Comparison of ENCODE assay signal across 6 cellular contexts in the genomic region with DNA sequence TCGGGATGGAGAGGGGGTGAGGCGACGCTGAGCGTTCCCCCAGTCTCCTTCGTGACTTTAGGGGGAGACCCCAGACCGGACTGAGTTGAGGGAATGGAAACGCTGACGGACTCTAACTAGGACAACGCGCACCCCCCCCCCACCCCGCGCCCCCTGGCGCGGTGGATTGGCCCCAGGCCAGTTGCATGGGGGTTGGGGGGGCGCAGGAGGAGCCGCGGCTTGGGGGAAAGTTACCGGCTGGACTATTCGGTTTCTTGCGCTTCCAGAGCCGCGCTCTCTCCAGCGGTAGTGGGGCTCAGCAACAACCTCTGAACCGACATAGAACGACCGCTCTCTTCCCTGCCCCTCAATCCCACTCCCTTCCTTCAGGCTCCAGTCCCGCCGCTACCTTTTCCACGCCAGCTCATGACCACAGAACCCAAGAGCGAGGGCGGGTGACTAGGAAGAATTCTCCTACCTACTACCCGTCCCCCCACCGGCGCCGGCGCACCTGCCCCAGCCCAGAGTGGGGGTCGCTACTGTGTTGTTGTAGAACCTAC. TPM values are rescaled to one million over a fixed set of nuclear protein-coding genes. Genes with fewer than 3 reads are reported as not detected.
DNase-seq lines count a peak whose midpoint lies in the region; TF ChIP-seq lines count a peak whose summit lies in the region.

No MANE protein-coding gene starts in this region.

- TF ChIP-seq POLR2A in GM15510 (IDR thresholded peaks at IDR 0.05; ENCODE audit: borderline replicate concordance, extremely low read depth, insufficient read length): peak; percentile 14

- peak overlapping the region; percentile 97 for H3K27ac ChIP-seq in temporal lobe (ENCODE audit: low read depth, low read length)

- DNase-seq in RPMI8226: peak; percentile 46
- DNase-seq in glomerular visceral epithelial cell (ENCODE audit: extremely low spot score): peak; percentile 37
- DNase-seq in activated gamma-delta T cell treated with Interleukin-2 at 50 U/mL for 16 hours: no peak
- no peak for DNase-seq in cerebellar nuclear complex (lab: John Stamatoyannopoulos, UW)

RNA-seq across cellular contexts. Expression of a gene that starts 0.7 kb away (rescaled TPM):
- total RNA-seq in temporal lobe: 1.5 TPM

RNA-seq across cellular contexts. Expression of a gene that starts 9.9 kb away (rescaled TPM):
- not detected for total RNA-seq in temporal lobe

RNA-seq across cellular contexts. Expression of a gene that starts 20.2 kb away (rescaled TPM):
- total RNA-seq in temporal lobe: 9.8 TPM

RNA-seq across cellular contexts. Expression of a gene that starts 28.8 kb away (rescaled TPM):
- 11.8 TPM for total RNA-seq in temporal lobe

RNA-seq across cellular contexts. Expression of a gene that starts 30.3 kb away (rescaled TPM):
- not detected for total RNA-seq in temporal lobe

Comparison
In these comparisons a context has a peak if more than half of its experiments do, and no peak if none do; other contexts are left out.
1. DNase-seq: peak in RPMI8226 (single experiment) and glomerular visceral epithelial cell (single experiment); none in activated gamma-delta T cell treated with Interleukin-2 at 50 U/mL for 16 hours (single experiment) and cerebellar nuclear complex (0 of 2).